20 cellular contexts compared by ENCODE assay signal in genomic region chr2:130135692-130136541, GRCh38. TPM values are rescaled to one million over a fixed set of nuclear protein-coding genes. Genes with fewer than 3 reads are reported as not detected.
DNase-seq lines count a peak whose midpoint lies in the region; ATAC-seq and TF ChIP-seq lines count a peak whose summit lies in the region.
"Had no signal": no experiment of that assay in that cellular context is flagged by ENCODE, and none has a peak within 500 bp of the region (broad histone marks: within the 10 kb centered on the region; RNA-seq: fewer than 3 reads in every experiment).

No MANE protein-coding gene starts in this region.

- H3K27ac ChIP-seq in BLaER1 (no peak overlapping the region), coronary artery (no peak overlapping the region), MM.1S (ENCODE audit: low read length) (no peak overlapping the region), OCI-LY7 (ENCODE audit: low read depth, low read length, poor library complexity, severe bottlenecking) (no peak overlapping the region)
- H3K27ac ChIP-seq: RWPE1, SK-N-MC had no signal

- H3K36me3 ChIP-seq in BLaER1 (no peaks in the 10 kb centered on the region), MM.1S (replicated peaks; ENCODE audit: insufficient read depth, low read length) (no peaks in the 10 kb centered on the region), OCI-LY7 (ENCODE audit: insufficient read depth, low read length) (no peaks in the 10 kb centered on the region)

- DNase-seq in coronary artery (ENCODE audit: low spot score) (peak; percentile 67), left lobe of liver (ENCODE audit: low spot score) (peak; percentile 37), sciatic nerve (ENCODE audit: low spot score) (peak; percentile 31), MM.1S (no peak), OCI-LY7 (ENCODE audit: low spot score) (no peak)
- DNase-seq: EL, GF-D8, HFFc6, KG1, NCI-H1105, NCI-H2029 treated with DMSO at 0.1 percent for 48 hours, NCI-H226, NCI-H510A treated with DMSO at 0.1 percent for 48 hours, NCI-H748 treated with DMSO at 0.1 percent for 48 hours, SHP77 treated with DMSO at 0.1 percent for 48 hours had no signal

- ATAC-seq in left lobe of liver = no peak
- ATAC-seq in sciatic nerve = no peak
- ATAC-seq in GM18907 (IDR thresholded peaks at IDR 0.05; ENCODE audit: unreplicated experiment) = no peak

- CTCF ChIA-PET in OCI-LY7 (lab: Charles Lee; ENCODE audit: unreplicated experiment) = no interaction called here

- H3K9ac ChIP-seq in BLaER1 (no peak overlapping the region), MM.1S (ENCODE audit: low read length) (no peak overlapping the region)

- H3K9me3 ChIP-seq in BLaER1 = no peaks in the 10 kb centered on the region
- no peaks in the 10 kb centered on the region for H3K9me3 ChIP-seq in MM.1S (replicated peaks; ENCODE audit: insufficient read depth, low read length)
- no peaks in the 10 kb centered on the region for H3K9me3 ChIP-seq in OCI-LY7 (ENCODE audit: low read length)

- H3K4me2 ChIP-seq in BLaER1 (0 out of 2 replicates have a peak overlapping the region, but pooled peaks have one; percentile 7), MM.1S (ENCODE audit: low read depth, low read length) (no peak overlapping the region), OCI-LY7 (ENCODE audit: low read length) (no peak overlapping the region)

- intact Hi-C loops in sciatic nerve (cut with DNase I) = no loop called here
- intact Hi-C loops in OCI-LY7 (cut with micrococcal nuclease; ENCODE audit: unreplicated experiment) = no loop called here

- H3K27me3 ChIP-seq in BLaER1 = no peaks in the 10 kb centered on the region
- H3K27me3 ChIP-seq in MM.1S (replicated peaks; ENCODE audit: insufficient read depth, low read length) = no peaks in the 10 kb centered on the region

- H3K9me2 ChIP-seq in MM.1S (replicated peaks; ENCODE audit: insufficient read depth, low read length) (no peaks in the 10 kb centered on the region), OCI-LY7 (ENCODE audit: insufficient read depth, low read length) (no peaks in the 10 kb centered on the region)

- H3K79me2 ChIP-seq in MM.1S (ENCODE audit: low read length) = no peaks in the 10 kb centered on the region
- H3K79me2 ChIP-seq in OCI-LY7 (ENCODE audit: insufficient read depth, low read depth, low read length) = no peaks in the 10 kb centered on the region

- H3F3A ChIP-seq in MM.1S (ENCODE audit: insufficient read depth, low read length) = no peaks in the 10 kb centered on the region

- H3K4me1 ChIP-seq in BLaER1 (peaks cover 16% of the 10 kb centered on the region), MM.1S (ENCODE audit: low read length) (no peaks in the 10 kb centered on the region), OCI-LY7 (ENCODE audit: insufficient read depth, low read length, poor library complexity, severe bottlenecking) (no peaks in the 10 kb centered on the region)

- no peak for TF ChIP-seq CTCF in coronary artery (IDR thresholded peaks at IDR 0.05)
- TF ChIP-seq CTCF in MM.1S (IDR thresholded peaks at IDR 0.05; ENCODE audit: low read length) = no peak
- no peak for TF ChIP-seq CTCF in OCI-LY7 (conservative IDR thresholded peaks at IDR 0.05; ENCODE audit: low read length)

- H3K4me3 ChIP-seq in BLaER1 (no peak overlapping the region), coronary artery (no peak overlapping the region), MM.1S (ENCODE audit: low read length) (no peak overlapping the region), OCI-LY7 (ENCODE audit: low read depth, low read length, poor library complexity, severe bottlenecking) (no peak overlapping the region)
- H3K4me3 ChIP-seq: SK-N-MC had no signal

- no TSS peak for BruUV-seq in OCI-LY7 (replicated peaks; lab: Mats Ljungman, UMichigan)

- H4K20me1 ChIP-seq in BLaER1 (no peaks in the 10 kb centered on the region), MM.1S (ENCODE audit: insufficient read depth, low read length) (no peaks in the 10 kb centered on the region), OCI-LY7 (ENCODE audit: insufficient read depth, low read length) (no peaks in the 10 kb centered on the region)

- POLR2A ChIA-PET in OCI-LY7 (lab: Charles Lee) = no interaction called here

- H2AFZ ChIP-seq in MM.1S (ENCODE audit: low read length) (no peak overlapping the region), OCI-LY7 (ENCODE audit: low read length) (no peak overlapping the region)

RNA-seq across cellular contexts. Expression of gene POTEF, which starts 6.9 kb away (rescaled TPM):
- total RNA-seq in left lobe of liver (not detected), sciatic nerve (2.0 TPM), OCI-LY7 (2022) (not detected in 2 replicates)
- total RNA-seq in OCI-LY7 (2014; rRNA removed; shearing (Covaris generic)) = not detected in 2 replicates
- total RNA-seq: B cell, HFFc6 had no signal

RNA-seq across cellular contexts. Expression of gene CCDC74B, which starts 9.0 kb away (rescaled TPM):
- total RNA-seq in left lobe of liver = not detected
- 7.5 TPM for total RNA-seq in sciatic nerve
- total RNA-seq in OCI-LY7 (2014; rRNA removed; shearing (Covaris generic)) = 2.4 and 2.6 TPM in 2 replicates
- 2.6 and 4.2 TPM in 2 replicates for total RNA-seq in OCI-LY7 (2022)

RNA-seq across cellular contexts. Expression of gene SMPD4, which starts 45.5 kb away (rescaled TPM):
- total RNA-seq in left lobe of liver (27.8 TPM), sciatic nerve (40.4 TPM), OCI-LY7 (2022) (93.8 and 95.1 TPM in 2 replicates)
- 52.0 and 61.9 TPM in 2 replicates for total RNA-seq in OCI-LY7 (2014; rRNA removed; shearing (Covaris generic))

RNA-seq across cellular contexts. Expression of gene MZT2B, which starts 46.1 kb away (rescaled TPM):
- total RNA-seq in left lobe of liver (138 TPM), sciatic nerve (168 TPM), OCI-LY7 (2022) (474 and 494 TPM in 2 replicates)
- total RNA-seq in OCI-LY7 (2014; rRNA removed; shearing (Covaris generic)) = 591 and 617 TPM in 2 replicates

Comparison
In these comparisons a context has a peak if more than half of its experiments do, and no peak if none do; other contexts are left out.
1. DNase-seq: peak in coronary artery (single experiment), left lobe of liver (single experiment) and sciatic nerve (single experiment); none in MM.1S (single experiment) and OCI-LY7 (single experiment).